In genomic region chr18:48841381-48842258, GRCh38 we compare ENCODE assay signal across 8 cellular contexts.
DNase-seq lines count a peak whose midpoint lies in the region; ATAC-seq and TF ChIP-seq lines count a peak whose summit lies in the region.

No MANE protein-coding gene starts in this region.

- H4K20me1 ChIP-seq in Karpas-422 (ENCODE audit: insufficient read depth, low read depth, low read length) = peaks cover 12% of the 10 kb centered on the region; the same call in 1 of the 2 replicates

- no peaks in the 10 kb centered on the region for H3K79me2 ChIP-seq in Karpas-422 (ENCODE audit: low read length)

- H3K9ac ChIP-seq in Karpas-422 (ENCODE audit: low read length) = no peak overlapping the region

- H3K4me3 ChIP-seq in HEK293 (ENCODE audit: low read depth, low read length) = no peak overlapping the region
- no peak overlapping the region for H3K4me3 ChIP-seq in WERI-Rb-1 (ENCODE audit: low read depth, low read length)
- no peak overlapping the region for H3K4me3 ChIP-seq in gastrocnemius medialis
- H3K4me3 ChIP-seq in Karpas-422 (ENCODE audit: low read length) = no peak overlapping the region

- in situ Hi-C loops in gastrocnemius medialis (cut with MboI; ENCODE audit: low sequenced_read_pairs in 4 of 4) = no loop called here

- CTCF ChIA-PET in HEK293 (lab: Yijun Ruan, JAX) = interaction anchor here (0.7 to 1.0 kb wide), 2 partner anchors 49 to 165 kb away, joined by 4 to 5 read pairs; no protein-coding TSS in a partner anchor

- POLR2A ChIA-PET in HEK293 (lab: Yijun Ruan, JAX) = interaction anchor here (0.6 kb wide), 1 partner anchor 645 kb away, joined by 4 read pairs; no protein-coding TSS in a partner anchor

- TF ChIP-seq POLR2A in gastrocnemius medialis (IDR thresholded peaks at IDR 0.05) = no peak

- peak in 1 of 2 donors; percentile 37 for ATAC-seq in gastrocnemius medialis
- ATAC-seq in GM21515 (IDR thresholded peaks at IDR 0.05; ENCODE audit: unreplicated experiment) = no peak
- ATAC-seq in HG02678 (IDR thresholded peaks at IDR 0.05; ENCODE audit: unreplicated experiment) = no peak

- H2AFZ ChIP-seq in Karpas-422 (ENCODE audit: low read length) = no peak overlapping the region

- peaks cover 22% of the 10 kb centered on the region for H3K4me1 ChIP-seq in HEK293 (ENCODE audit: control insufficient read depth, insufficient read depth, low read length)
- H3K4me1 ChIP-seq in gastrocnemius medialis = peaks cover 12 to 32% of the 10 kb centered on the region in 2 donors
- H3K4me1 ChIP-seq in Karpas-422 (ENCODE audit: low read length) = peaks cover 17% of the 10 kb centered on the region

- TF ChIP-seq CTCF in HEK293 (tag by site-specific recombination; IDR thresholded peaks at IDR 0.05) (no peak), WERI-Rb-1 (IDR thresholded peaks at IDR 0.05; ENCODE audit: low read depth, low read length) (no peak), gastrocnemius medialis (IDR thresholded peaks at IDR 0.05 in 4 of 5, conservative IDR thresholded peaks at IDR 0.05 in 1 of 5) (no peak)

- H3K27ac ChIP-seq in HEK293 (ENCODE audit: extremely low read depth, low read depth, low read length) (peak overlapping the region; percentile 41; the same call in 1 of the 2 replicates), WERI-Rb-1 (peak overlapping the region; percentile 58), gastrocnemius medialis (peak overlapping the region; percentile 48 to 74 (median 66)), Karpas-422 (ENCODE audit: low read length) (no peak overlapping the region)

- DNase-seq in WERI-Rb-1 (no peak), head of caudate nucleus (peak in 25 of 42 donors; percentile 13 to 72 (median 53)), gastrocnemius medialis (peak in 1 of 2 donors; percentile 56), Karpas-422 (no peak), Kasumi-1 (lab: John Stamatoyannopoulos, UW) (no peak)

- H3K9me3 ChIP-seq in HEK293 (ENCODE audit: control insufficient read depth, insufficient read depth, low read depth, low read length) = no peaks in the 10 kb centered on the region
- no peaks in the 10 kb centered on the region for H3K9me3 ChIP-seq in WERI-Rb-1 (ENCODE audit: severe bottlenecking)
- no peaks in the 10 kb centered on the region for H3K9me3 ChIP-seq in gastrocnemius medialis
- H3K9me3 ChIP-seq in Karpas-422 (ENCODE audit: low read length) = no peaks in the 10 kb centered on the region

- no peaks in the 10 kb centered on the region for H3K9me2 ChIP-seq in Karpas-422 (replicated peaks; ENCODE audit: insufficient read depth, low read length)

- H3K36me3 ChIP-seq in HEK293 (ENCODE audit: control insufficient read depth in 2 of 2, insufficient read depth in 1 of 2, low read length in 2 of 2) (no peaks in the 10 kb centered on the region), WERI-Rb-1 (no peaks in the 10 kb centered on the region), gastrocnemius medialis (no peaks in the 10 kb centered on the region), Karpas-422 (ENCODE audit: insufficient read depth, low read length) (no peaks in the 10 kb centered on the region)

- no peak overlapping the region for H3K4me2 ChIP-seq in Karpas-422 (ENCODE audit: low read depth, low read length, poor library complexity, severe bottlenecking)

- H3K27me3 ChIP-seq in WERI-Rb-1 (ENCODE audit: insufficient read depth, low read depth, severe bottlenecking) = no peaks in the 10 kb centered on the region
- H3K27me3 ChIP-seq in gastrocnemius medialis = no peaks in the 10 kb centered on the region
- no peaks in the 10 kb centered on the region for H3K27me3 ChIP-seq in Karpas-422 (ENCODE audit: low read length)

- intact Hi-C loops in head of caudate nucleus (cut with DNase I) (no loop called here), gastrocnemius medialis (cut with DNase I; ENCODE audit: low total_unique reads) (no loop called here)

TF ChIP-seq in HEK293, 187 proteins besides CTCF, POLR2A, EP300 and RAD21:
- no peak for TF ChIP-seq SETDB1 (IDR thresholded peaks at IDR 0.05; ENCODE audit: insufficient read length, low read length)
- no peak for TF ChIP-seq ZNF624 (tag by site-specific recombination; IDR thresholded peaks at IDR 0.05)
- no peak for TF ChIP-seq ZFP41 (tag by site-specific recombination; IDR thresholded peaks at IDR 0.05; ENCODE audit: borderline replicate concordance)
- TF ChIP-seq ZNF335 (tag by site-specific recombination; conservative IDR thresholded peaks at IDR 0.05) = no peak
- no peak for TF ChIP-seq ZNF302 (tag by site-specific recombination; IDR thresholded peaks at IDR 0.05; ENCODE audit: low read depth)

Comparison
In these comparisons a context has a peak if more than half of its experiments do, and no peak if none do; other contexts are left out.
1. DNase-seq: peak in head of caudate nucleus (25 of 42); none in WERI-Rb-1 (single experiment), Karpas-422 (single experiment) and Kasumi-1 (0 of 2).